In the genomic region with DNA sequence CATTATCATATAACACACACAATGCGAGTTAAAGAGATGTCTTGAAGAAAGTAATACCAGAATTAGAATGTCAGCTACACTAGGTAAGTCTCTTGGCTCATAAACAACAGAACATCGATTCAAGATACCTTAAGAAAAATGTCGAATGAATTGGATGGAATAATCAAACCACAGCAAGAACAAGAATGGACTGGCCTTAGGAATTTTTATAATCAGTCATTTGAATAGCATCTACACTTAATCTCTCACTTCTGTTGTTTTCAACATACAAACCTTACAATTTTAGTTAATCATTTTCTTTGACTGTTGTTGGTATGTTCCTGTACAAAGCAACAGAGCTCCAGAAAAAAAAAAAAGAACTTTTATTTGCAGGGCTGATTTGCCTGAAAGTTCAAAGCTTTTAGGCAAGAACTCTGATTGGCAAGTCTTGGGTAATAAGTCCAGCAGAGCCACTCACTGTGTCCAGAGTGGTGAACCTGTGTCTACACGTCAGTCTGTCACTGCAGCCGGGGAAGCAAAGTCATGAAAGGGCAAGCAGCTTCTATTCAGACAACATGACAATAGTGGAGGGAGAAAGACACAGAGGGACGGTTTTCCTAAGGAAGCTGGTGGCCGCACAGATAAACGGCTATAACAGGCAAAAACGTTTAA, we compare ENCODE assay signal across 27 cellular contexts.
"Had no signal": no experiment of that assay in that cellular context is flagged by ENCODE, and none has a peak within 500 bp of the region (broad histone marks: within the 10 kb centered on the region; RNA-seq: fewer than 3 reads in every experiment).

No MANE protein-coding gene starts in this region.

- H3K4me1 ChIP-seq: ascending aorta, SJSA1 had no signal

- H3K36me3 ChIP-seq: ascending aorta, brain microvascular endothelial cell, SJSA1 had no signal

- H3K27me3 ChIP-seq: ascending aorta, brain microvascular endothelial cell, SJSA1 had no signal

- DNase-seq: activated B cell treated with CpG ODN at 0.5 μM for 24 hours; activated CD4-positive, alpha-beta T cell treated with anti-CD3 and anti-CD28 coated beads for 1 hour; activated CD4-positive, alpha-beta T cell treated with anti-CD3 and anti-CD28 coated beads, Interleukin-2, amount 10 ng/mL, durations not matched to agents 24 days and 14 days; activated CD4-positive, alpha-beta T cell treated with anti-CD3 and anti-CD28 coated beads, Interleukin-2, amount 50 U/mL, for 48 hours; activated CD8-positive, alpha-beta memory T cell treated with anti-CD3 and anti-CD28 coated beads, Interleukin-2, amount 10 ng/mL, durations not matched to agents 7 days and 5 days; activated effector memory CD4-positive, alpha-beta T cell treated with Interleukin-2 at 50 U/mL for 16 hours; activated naive CD4-positive, alpha-beta T cell treated with Interleukin-2 at 50 U/mL for 16 hours; activated naive CD8-positive, alpha-beta T cell treated with anti-CD3 and anti-CD28 coated beads, Interleukin-2, amount 50 U/mL, for 24 hours; activated T-cell treated with anti-CD3 and anti-CD28 coated beads, Interleukin-2, amount 50 U/mL, for 24 hours; amniotic stem cell; brain microvascular endothelial cell; caudate nucleus; MV-4-11; NCI-H1092 treated with DMSO at 0.1 percent for 48 hours; NCI-H1417 treated with DMSO at 0.1 percent for 48 hours; NCI-H1694; NCI-H2029; NCI-H2107; NCI-H345; NCI-H510A; NCI-H69; SHP77; T-helper 17 cell; T-helper 9 cell had no signal

- H3K9ac ChIP-seq: KMS-11 had no signal

- H3K27ac ChIP-seq: ascending aorta, brain microvascular endothelial cell, KMS-11, SJSA1 had no signal

- H3K4me2 ChIP-seq: KMS-11 had no signal

- H3K4me3 ChIP-seq: ascending aorta, SJSA1 had no signal

- H3K9me3 ChIP-seq: ascending aorta, SJSA1 had no signal
